In the genomic region with DNA sequence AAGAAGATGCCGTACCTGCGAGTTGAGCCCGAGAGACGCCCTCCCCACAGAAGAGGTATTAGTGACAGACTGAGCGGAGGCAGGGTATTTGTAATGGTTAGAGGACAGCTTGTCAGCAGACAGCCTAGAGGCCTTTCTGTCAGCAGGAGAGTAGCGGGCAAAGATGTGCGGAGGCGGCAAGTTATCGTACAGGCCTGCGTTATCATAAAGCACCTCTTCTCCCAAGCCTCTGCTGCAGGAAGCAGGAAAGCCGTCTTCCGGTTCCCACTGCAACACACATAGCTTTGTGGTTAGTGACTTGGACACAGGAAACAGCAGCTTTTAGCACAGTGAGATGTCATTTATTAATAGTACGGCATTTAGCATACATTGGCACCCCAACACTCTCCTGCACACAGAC, we compare ENCODE assay signal across 10 cellular contexts.
A peak's percentile ranks its signal among the peaks of the same experiment; 100 is the strongest.
DNase-seq lines count a peak whose midpoint lies in the region; ATAC-seq and TF ChIP-seq lines count a peak whose summit lies in the region.
"Had no signal": no experiment of that assay in that cellular context is flagged by ENCODE, and none has a peak within 500 bp of the region (broad histone marks: within the 10 kb centered on the region; RNA-seq: fewer than 3 reads in every experiment).

No MANE protein-coding gene starts in this region.

- TF ChIP-seq CTCF in fibroblast of villous mesenchyme (IDR thresholded peaks at IDR 0.05; ENCODE audit: insufficient read depth, low read depth, low read length), result no peak
- TF ChIP-seq CTCF in progenitor cell of endocrine pancreas (IDR thresholded peaks at IDR 0.05; ENCODE audit: unreplicated experiment), result no peak

- no peak overlapping the region for H3K4me3 ChIP-seq in fibroblast of villous mesenchyme (ENCODE audit: low read depth, low read length)

- no peaks in the 10 kb centered on the region for H3K4me1 Mint-ChIP-seq in progenitor cell of endocrine pancreas (ENCODE audit: low read depth)
- H3K4me1 Mint-ChIP-seq: H9 had no signal

- DNase-seq in GDM1 (lab: John Stamatoyannopoulos, UW), result peak; percentile 14
- DNase-seq in UCSD-AML1 (lab: John Stamatoyannopoulos, UW; ENCODE audit: unreplicated experiment), result peak; percentile 84
- DNase-seq in fibroblast of villous mesenchyme (ENCODE audit: low read depth), result peak; percentile 78
- DNase-seq in progenitor cell of endocrine pancreas (ENCODE audit: low spot score, unreplicated experiment), result no peak
- no peak for DNase-seq in DMS114 treated with DMSO at 0.1 percent for 48 hours (lab: John Stamatoyannopoulos, UW; ENCODE audit: unreplicated experiment)
- DNase-seq: amniotic stem cell; H9; stimulated activated naive CD4-positive, alpha-beta T cell treated with Interleukin-2 at 50 U/mL for 16 hours had no signal

- no peaks in the 10 kb centered on the region for H3K9me3 Mint-ChIP-seq in progenitor cell of endocrine pancreas (ENCODE audit: low read depth)
- H3K9me3 Mint-ChIP-seq: H9 had no signal

- H3K27me3 Mint-ChIP-seq in progenitor cell of endocrine pancreas, result no peaks in the 10 kb centered on the region

- no peak overlapping the region for H3K4me3 Mint-ChIP-seq in progenitor cell of endocrine pancreas (ENCODE audit: low read depth)
- H3K4me3 Mint-ChIP-seq: H9 had no signal

- ATAC-seq in HG03045 (IDR thresholded peaks at IDR 0.05; ENCODE audit: unreplicated experiment), result no peak
- ATAC-seq in HG03108 (IDR thresholded peaks at IDR 0.05; ENCODE audit: unreplicated experiment), result no peak

- H3K27ac Mint-ChIP-seq in progenitor cell of endocrine pancreas, result peak overlapping the region; percentile 74

- H3K36me3 Mint-ChIP-seq in progenitor cell of endocrine pancreas (ENCODE audit: insufficient read depth), result peaks cover 31% of the 10 kb centered on the region

Comparison
In these comparisons a context has a peak if more than half of its experiments do, and no peak if none do; other contexts are left out.
1. DNase-seq: peak in GDM1 (single experiment), UCSD-AML1 (single experiment) and fibroblast of villous mesenchyme (single experiment); none in progenitor cell of endocrine pancreas (single experiment) and DMS114 treated with DMSO at 0.1 percent for 48 hours (single experiment).